7 cellular contexts compared by ENCODE assay signal in genomic region chr9:84139296-84140100, GRCh38.
A peak's percentile ranks its signal among the peaks of the same experiment; 100 is the strongest.
DNase-seq lines count a peak whose midpoint lies in the region; ATAC-seq and TF ChIP-seq lines count a peak whose summit lies in the region.

No MANE protein-coding gene starts in this region.

- H2BK120ac ChIP-seq in neuronal stem cell (ENCODE audit: low read depth, low read length), result no peak overlapping the region

- no peaks in the 10 kb centered on the region for H3K36me3 Mint-ChIP-seq in GM23338 (ENCODE audit: low read depth)

- no peak overlapping the region for H3K14ac ChIP-seq in neuronal stem cell (ENCODE audit: low read length)

- H3K18ac ChIP-seq in neuronal stem cell (ENCODE audit: low read length), result no peak overlapping the region

- no peak overlapping the region for H4K91ac ChIP-seq in neuronal stem cell (ENCODE audit: low read depth, low read length, poor library complexity)

- peak overlapping the region; percentile 78 for H3K4me3 Mint-ChIP-seq in GM23338

- H3K27ac Mint-ChIP-seq in GM23338, result no peak overlapping the region

- H3K36me3 ChIP-seq in GM23338 (ENCODE audit: insufficient read depth) (no peaks in the 10 kb centered on the region; the same call in 1 of the 2 replicates), neuronal stem cell (replicated peaks in 1 of 2; ENCODE audit: control insufficient read depth in 2 of 2, insufficient read depth in 2 of 2, low read length in 2 of 2) (no peaks in the 10 kb centered on the region), vagina (no peaks in the 10 kb centered on the region)

- no CpG with 5 or more reads among the region's 11 CpGs for WGBS in neuronal stem cell (ENCODE audit: extremely low coverage in 2 of 2, insufficient read length in 2 of 2, insufficient replicate concordance in 1 of 2), 2 donors

- no peak for TF ChIP-seq CTCF in GM23338 (conservative IDR thresholded peaks at IDR 0.05; ENCODE audit: low read depth in 2 of 2)
- no peak for TF ChIP-seq CTCF in vagina (IDR thresholded peaks at IDR 0.05)

- H3K9ac ChIP-seq in neuronal stem cell (ENCODE audit: low read depth, low read length, poor library complexity), result no peak overlapping the region

- no peak for DNase-seq in GM23338 (ENCODE audit: low spot score)
- peak; percentile 84 for DNase-seq in NCI-H2107 treated with DMSO at 0.1 percent for 48 hours (lab: John Stamatoyannopoulos, UW; ENCODE audit: unreplicated experiment)
- DNase-seq in cerebellar cortex (ENCODE audit: low spot score), result peak; percentile 80
- DNase-seq in neuronal stem cell (ENCODE audit: low spot score), result no peak
- no peak for DNase-seq in vagina (ENCODE audit: extremely low spot score in 2 of 2)
- no peak for DNase-seq in erythroblast (lab: John Stamatoyannopoulos, UW)
- no peak for DNase-seq in NCI-H82 (lab: John Stamatoyannopoulos, UW)

- no peak overlapping the region for H3K23ac ChIP-seq in neuronal stem cell (ENCODE audit: low read depth, low read length, poor library complexity)

- no peak for TF ChIP-seq POLR2A in vagina (IDR thresholded peaks at IDR 0.05)
- TF ChIP-seq POLR2A in erythroblast (IDR thresholded peaks at IDR 0.05; ENCODE audit: low read length), result no peak

- no peaks in the 10 kb centered on the region for H4K20me1 ChIP-seq in GM23338 (replicated peaks; ENCODE audit: insufficient read depth)

- H2BK12ac ChIP-seq in neuronal stem cell (ENCODE audit: low read length), result no peak overlapping the region

- H2AFZ ChIP-seq in GM23338, result peak overlapping the region; percentile 72
- H2AFZ ChIP-seq in neuronal stem cell (ENCODE audit: low read length), result peak overlapping the region; percentile 57

- H2BK15ac ChIP-seq in neuronal stem cell (ENCODE audit: low read length), result no peak overlapping the region

- peaks cover 2% of the 10 kb centered on the region; the same call in 1 of the 3 replicates for H3K9me3 Mint-ChIP-seq in GM23338

- peak overlapping the region; percentile 64 for H3K4me3 ChIP-seq in GM23338
- H3K4me3 ChIP-seq in neuronal stem cell (ENCODE audit: low read length in 2 of 2), result no peak overlapping the region
- no peak overlapping the region for H3K4me3 ChIP-seq in vagina

- ATAC-seq in GM23338, result no peak

- peak overlapping the region; percentile 94 for H3K4me2 ChIP-seq in GM23338
- no peak overlapping the region for H3K4me2 ChIP-seq in neuronal stem cell (ENCODE audit: insufficient read depth, low read length, poor library complexity, severe bottlenecking)

- peaks cover 36% of the 10 kb centered on the region for H3K4me1 Mint-ChIP-seq in GM23338

- no peaks in the 10 kb centered on the region for H3F3A ChIP-seq in GM23338 (replicated peaks; ENCODE audit: low read depth)

- H3K27me3 Mint-ChIP-seq in GM23338 (ENCODE audit: insufficient read depth, low read depth, poor library complexity), result peaks cover 21% of the 10 kb centered on the region

- intact Hi-C loops in vagina (cut with DNase I), result no loop called here

- no peaks in the 10 kb centered on the region for H3K79me1 ChIP-seq in neuronal stem cell (ENCODE audit: low read depth, low read length)

- no peak overlapping the region for H3K4ac ChIP-seq in neuronal stem cell (ENCODE audit: low read length)

- no peak overlapping the region for H2AK5ac ChIP-seq in neuronal stem cell (ENCODE audit: low read depth, low read length)

- no peak overlapping the region for H4K8ac ChIP-seq in neuronal stem cell (ENCODE audit: low read depth, low read length)

- H3K9me3 ChIP-seq in neuronal stem cell (replicated peaks in 1 of 2; ENCODE audit: control insufficient read depth in 2 of 2, insufficient read depth in 1 of 2, low read depth in 1 of 2, low read length in 2 of 2) (no peaks in the 10 kb centered on the region), vagina (no peaks in the 10 kb centered on the region)

- H2BK5ac ChIP-seq in neuronal stem cell (ENCODE audit: low read length), result no peak overlapping the region

- peaks cover 37% of the 10 kb centered on the region for H3K27me3 ChIP-seq in GM23338 (ENCODE audit: insufficient read depth)
- H3K27me3 ChIP-seq in neuronal stem cell (ENCODE audit: control insufficient read depth in 3 of 3, insufficient read depth in 3 of 3, low read depth in 1 of 3, low read length in 3 of 3), result peaks cover 0 to 12% (median 0%) of the 10 kb centered on the region in 3 experiments
- no peaks in the 10 kb centered on the region for H3K27me3 ChIP-seq in vagina

- no peaks in the 10 kb centered on the region for H3K9me2 ChIP-seq in GM23338 (ENCODE audit: insufficient read depth)

- no peaks in the 10 kb centered on the region for H3K79me2 ChIP-seq in GM23338 (replicated peaks; ENCODE audit: insufficient read depth)

- H3K27ac ChIP-seq in GM23338 (ENCODE audit: low read depth) (no peak overlapping the region), neuronal stem cell (replicated peaks; ENCODE audit: low read length) (no peak overlapping the region), vagina (no peak overlapping the region)

- H3K4me1 ChIP-seq in GM23338 (ENCODE audit: insufficient read depth), result peaks cover 28% of the 10 kb centered on the region
- peaks cover 2 to 8% of the 10 kb centered on the region in 2 donors for H3K4me1 ChIP-seq in neuronal stem cell (ENCODE audit: control insufficient read depth in 2 of 2, insufficient read depth in 1 of 2, low read depth in 1 of 2, low read length in 2 of 2)
- H3K4me1 ChIP-seq in vagina, result peaks cover 16% of the 10 kb centered on the region

TF ChIP-seq in GM23338, 12 proteins besides CTCF, POLR2A, EP300 and RAD21 (continues in another document):
- TF ChIP-seq ZNF114 (CRISPR knock-in tag; IDR thresholded peaks at IDR 0.05), result no peak
- TF ChIP-seq REST (IDR thresholded peaks at IDR 0.05; ENCODE audit: unreplicated experiment), result no peak

Comparison
In these comparisons a context has a peak if more than half of its experiments do, and no peak if none do; other contexts are left out.
1. DNase-seq: peak in NCI-H2107 treated with DMSO at 0.1 percent for 48 hours (single experiment) and cerebellar cortex (single experiment); none in GM23338 (single experiment), neuronal stem cell (single experiment), vagina (0 of 2), erythroblast (0 of 2) and NCI-H82 (single experiment).